Comparison of ENCODE assay signal across 2 cellular contexts in genomic region chr17:31283841-31284240, GRCh38.
TF ChIP-seq lines count a peak whose summit lies in the region.

No MANE protein-coding gene starts in this region.

TF ChIP-seq in IMR-90, 13 proteins besides CTCF, POLR2A, EP300 and RAD21:
- no peak for TF ChIP-seq NFE2L2 (IDR thresholded peaks at IDR 0.05; ENCODE audit: low read depth, low read length)
- no peak for TF ChIP-seq CEBPB (IDR thresholded peaks at IDR 0.05; ENCODE audit: low read depth, low read length)
- no peak for TF ChIP-seq MXI1 (IDR thresholded peaks at IDR 0.05; ENCODE audit: borderline replicate concordance, low read depth, low read length)
- no peak for TF ChIP-seq RCOR1 (IDR thresholded peaks at IDR 0.05; ENCODE audit: insufficient replicate concordance, low read length)
- no peak for TF ChIP-seq RFX5 (IDR thresholded peaks at IDR 0.05; ENCODE audit: low read depth, low read length)
- no peak for TF ChIP-seq USF2 (IDR thresholded peaks at IDR 0.05; ENCODE audit: low read depth, low read length)
- no peak for TF ChIP-seq MAFK (IDR thresholded peaks at IDR 0.05; ENCODE audit: low read depth, low read length)
- no peak for TF ChIP-seq MAZ (IDR thresholded peaks at IDR 0.05; ENCODE audit: borderline replicate concordance, low read depth, low read length)
- no peak for TF ChIP-seq FOS (IDR thresholded peaks at IDR 0.05; ENCODE audit: low read depth, low read length)
- TF ChIP-seq CHD1 (IDR thresholded peaks at IDR 0.05; ENCODE audit: low read depth, low read length), result no peak
- TF ChIP-seq BHLHE40 (IDR thresholded peaks at IDR 0.05; ENCODE audit: low read depth, low read length), result no peak
- TF ChIP-seq ELK1 (IDR thresholded peaks at IDR 0.05; ENCODE audit: borderline replicate concordance, low read depth, low read length), result no peak

TF ChIP-seq in H1, 55 proteins besides CTCF, POLR2A, EP300 and RAD21:
- no peak for TF ChIP-seq CREB1 (IDR thresholded peaks at IDR 0.05)
- no peak for TF ChIP-seq TBP (IDR thresholded peaks at IDR 0.05; ENCODE audit: low read depth, low read length)
- no peak for TF ChIP-seq MAFK (IDR thresholded peaks at IDR 0.05; ENCODE audit: low read depth, low read length)
- no peak for TF ChIP-seq KDM1A (IDR thresholded peaks at IDR 0.05; ENCODE audit: borderline replicate concordance, low read length)
- TF ChIP-seq RNF2 (IDR thresholded peaks at IDR 0.05; ENCODE audit: borderline replicate concordance, low read depth, low read length, missing control alignments, poor library complexity, severe bottlenecking), result no peak
- TF ChIP-seq PHF8 (conservative IDR thresholded peaks at IDR 0.05; ENCODE audit: low read depth, low read length), result no peak
- no peak for TF ChIP-seq KDM5A (IDR thresholded peaks at IDR 0.05; ENCODE audit: low read length)
- TF ChIP-seq SRF (IDR thresholded peaks at IDR 0.05; ENCODE audit: low read depth, low read length), result no peak
- TF ChIP-seq BACH1 (IDR thresholded peaks at IDR 0.05; ENCODE audit: low read length), result no peak
- TF ChIP-seq CHD1 (IDR thresholded peaks at IDR 0.05; ENCODE audit: low read depth, low read length), result no peak
- TF ChIP-seq RFX5 (IDR thresholded peaks at IDR 0.05; ENCODE audit: borderline replicate concordance, low read depth, low read length), result no peak
